ENCODE assay signal across 12 cellular contexts in genomic region chr3:159978353-159978752, GRCh38. TPM values are rescaled to one million over a fixed set of nuclear protein-coding genes. Genes with fewer than 3 reads are reported as not detected.
DNase-seq lines count a peak whose midpoint lies in the region; ATAC-seq, FAIRE-seq and TF ChIP-seq lines count a peak whose summit lies in the region.
"Had no signal": no experiment of that assay in that cellular context is flagged by ENCODE, and none has a peak within 500 bp of the region (broad histone marks: within the 10 kb centered on the region; RNA-seq: fewer than 3 reads in every experiment).

No MANE protein-coding gene starts in this region.

- TF ChIP-seq EP300 in GM12878 (IDR thresholded peaks at IDR 0.05; ENCODE audit: borderline replicate concordance in 1 of 2, control insufficient read depth in 1 of 2, low read depth in 2 of 2, low read length in 2 of 2) = no peak

- H3K36me3 Mint-ChIP-seq in nephron progenitor cell (ENCODE audit: low read depth) = no peaks in the 10 kb centered on the region

- POLR2A ChIA-PET in GM12878 (lab: Charles Lee) = interaction anchor here (0.7 kb wide), 1 partner anchor 9 kb away, joined by 3 read pairs; no protein-coding TSS in a partner anchor

- no peak for TF ChIP-seq RAD21 in GM12878 (IDR thresholded peaks at IDR 0.05; ENCODE audit: insufficient read depth, low read depth, low read length)

- H3K4me3 Mint-ChIP-seq in nephron progenitor cell = no peak overlapping the region
- H3K4me3 Mint-ChIP-seq: activated T-helper 1 cell treated with anti-CD3 and anti-CD28 coated beads, Interleukin-12 subunit alpha, Interleukin-12 subunit beta, Interleukin-2, Interleukin-4 antibody, amounts not matched to agents 30 ng/mL and 10 ng/mL and 1 ng/mL, durations not matched to agents 14 hours and 24 hours and 36 hours; T-helper 17 cell had no signal

- peaks cover 9% of the 10 kb centered on the region for H3K27me3 Mint-ChIP-seq in nephron progenitor cell (ENCODE audit: low read depth, poor library complexity)

- no peaks in the 10 kb centered on the region for H4K20me1 ChIP-seq in GM12878 (ENCODE audit: control insufficient read depth, insufficient read depth)

- in situ Hi-C loops in GM12878 (cut with MboI) = no loop called here

- DNase-seq in GM12892 (ENCODE audit: insufficient read length) = no peak
- no peak for DNase-seq in GM12878 (ENCODE audit: low read depth, low spot score)
- DNase-seq in DMS 273 treated with DMSO at 0.1 percent for 48 hours (lab: John Stamatoyannopoulos, UW) = no peak
- no peak for DNase-seq in NCI-H2196 treated with DMSO at 0.1 percent for 48 hours (lab: John Stamatoyannopoulos, UW; ENCODE audit: unreplicated experiment)
- no peak for DNase-seq in nephron progenitor cell
- no peak for DNase-seq in DMS79 treated with DMSO at 0.1 percent for 48 hours (lab: John Stamatoyannopoulos, UW)
- DNase-seq: cerebellar nuclear complex, T-helper 17 cell had no signal

- H3K4me2 ChIP-seq in GM12878 (ENCODE audit: control insufficient read depth, insufficient read depth) = no peak overlapping the region

- SMC1A ChIA-PET in GM12878 (lab: Charles Lee; ENCODE audit: uncharacterized antibody, unreplicated experiment) = interaction anchor here (1.0 to 3.9 kb wide), 9 partner anchors 9 to 95 kb away, joined by 3 to 44 read pairs (median 3); partner anchors contain the start of gene IL12A

- CTCF ChIA-PET in GM12878 (lab: Yijun Ruan, JAX) = interaction anchor here (0.6 to 9.3 kb wide), 6 partner anchors 9 to 94 kb away, joined by 3 to 75 read pairs (median 10); partner anchors contain the start of gene IL12A

- H3K27me3 ChIP-seq in GM12878 (replicated peaks in 1 of 2; ENCODE audit: control insufficient read depth in 2 of 2, insufficient read depth in 2 of 2, low read length in 1 of 2) = no peaks in the 10 kb centered on the region
- H3K27me3 ChIP-seq: suprapubic skin had no signal

- no peak for TF ChIP-seq CTCF in GM12878 (IDR thresholded peaks at IDR 0.05 in 2 of 3, conservative IDR thresholded peaks at IDR 0.05 in 1 of 3; ENCODE audit: control insufficient read depth in 2 of 3, extremely low read depth in 1 of 3, insufficient read depth in 1 of 3, low read depth in 3 of 3, low read length in 3 of 3)
- no peak for TF ChIP-seq CTCF in nephron progenitor cell (IDR thresholded peaks at IDR 0.05)

- H3K4me3 ChIP-seq in GM12878 = no peak overlapping the region
- H3K4me3 ChIP-seq: suprapubic skin had no signal

- no TSS peak for BruUV-seq in GM12878 (replicated peaks; lab: Mats Ljungman, UMichigan)

- H3K36me3 ChIP-seq in GM12878 (ENCODE audit: control insufficient read depth in 2 of 2, insufficient read depth in 2 of 2, low read length in 1 of 2) = no peaks in the 10 kb centered on the region
- H3K36me3 ChIP-seq: suprapubic skin had no signal

- H3K4me1 ChIP-seq in GM12878 (ENCODE audit: control insufficient read depth, insufficient read depth, low read length) = no peaks in the 10 kb centered on the region
- H3K4me1 ChIP-seq: suprapubic skin had no signal

- H3K9ac ChIP-seq in GM12878 (ENCODE audit: control insufficient read depth, insufficient read depth, low read length) = no peak overlapping the region

- peaks cover 7% of the 10 kb centered on the region for H3K4me1 Mint-ChIP-seq in nephron progenitor cell
- H3K4me1 Mint-ChIP-seq: T-helper 17 cell had no signal

- no peak overlapping the region for H3K27ac ChIP-seq in GM12878 (ENCODE audit: control insufficient read depth, insufficient read depth)
- H3K27ac ChIP-seq: suprapubic skin had no signal

- peak overlapping the region; percentile 61 for H2AFZ ChIP-seq in GM12878 (ENCODE audit: control insufficient read depth, low read depth, low read length)

- WGBS in GM12878 (ENCODE audit: insufficient coverage, insufficient replicate concordance, low lambda C conversion rate, missing lambda C conversion rate) = 25% methylated on average over 3 of the region's 3 CpGs

- H3K9me3 Mint-ChIP-seq in nephron progenitor cell = peaks cover 29% of the 10 kb centered on the region
- H3K9me3 Mint-ChIP-seq: activated T-helper 1 cell treated with anti-CD3 and anti-CD28 coated beads, Interleukin-12 subunit alpha, Interleukin-12 subunit beta, Interleukin-2, Interleukin-4 antibody, amounts not matched to agents 30 ng/mL and 10 ng/mL and 1 ng/mL, durations not matched to agents 14 hours and 24 hours and 36 hours had no signal

- H3K27ac Mint-ChIP-seq in nephron progenitor cell = no peak overlapping the region
- H3K27ac Mint-ChIP-seq: activated T-helper 1 cell treated with anti-CD3 and anti-CD28 coated beads, Interleukin-12 subunit alpha, Interleukin-12 subunit beta, Interleukin-2, Interleukin-4 antibody, amounts not matched to agents 30 ng/mL and 10 ng/mL and 1 ng/mL, durations not matched to agents 14 hours and 24 hours and 36 hours; T-helper 17 cell had no signal

- RAD21 ChIA-PET in GM12878 (lab: Charles Lee; ENCODE audit: unreplicated experiment) = interaction anchor here (0.8 to 1.7 kb wide), 3 partner anchors 16 to 94 kb away, joined by 3 to 4 read pairs (median 3); no protein-coding TSS in a partner anchor

- peak; percentile 5 for FAIRE-seq in GM12892 (lab: Jason Lieb, UNC)
- FAIRE-seq in GM12878 (lab: Jason Lieb, UNC) = no peak

- ATAC-seq in GM21390 (IDR thresholded peaks at IDR 0.05; ENCODE audit: unreplicated experiment) (peak; percentile 99), HG03095 (IDR thresholded peaks at IDR 0.05; ENCODE audit: unreplicated experiment) (peak; percentile 97), GM12878 (peak; percentile 92)
- ATAC-seq: T-helper 17 cell had no signal

- H3K79me2 ChIP-seq in GM12878 (ENCODE audit: control insufficient read depth, insufficient read depth, low read length) = no peaks in the 10 kb centered on the region

- intact Hi-C loops in GM12878 (cut with micrococcal nuclease; ENCODE audit: unreplicated experiment) = no loop called here

- H3K9me3 ChIP-seq in GM12878 (replicated peaks; ENCODE audit: control insufficient read depth, insufficient read depth, low read length) = no peaks in the 10 kb centered on the region; the same call in 2 of the 3 replicates
- H3K9me3 ChIP-seq: suprapubic skin had no signal

- TF ChIP-seq POLR2A in GM12892 (IDR thresholded peaks at IDR 0.05; ENCODE audit: low read depth, low read length) (no peak), GM12878 (IDR thresholded peaks at IDR 0.05; ENCODE audit: low read depth, low read length) (no peak)

TF ChIP-seq in GM12878, 131 proteins besides CTCF, POLR2A, EP300 and RAD21:
- TF ChIP-seq, protein P1, sequence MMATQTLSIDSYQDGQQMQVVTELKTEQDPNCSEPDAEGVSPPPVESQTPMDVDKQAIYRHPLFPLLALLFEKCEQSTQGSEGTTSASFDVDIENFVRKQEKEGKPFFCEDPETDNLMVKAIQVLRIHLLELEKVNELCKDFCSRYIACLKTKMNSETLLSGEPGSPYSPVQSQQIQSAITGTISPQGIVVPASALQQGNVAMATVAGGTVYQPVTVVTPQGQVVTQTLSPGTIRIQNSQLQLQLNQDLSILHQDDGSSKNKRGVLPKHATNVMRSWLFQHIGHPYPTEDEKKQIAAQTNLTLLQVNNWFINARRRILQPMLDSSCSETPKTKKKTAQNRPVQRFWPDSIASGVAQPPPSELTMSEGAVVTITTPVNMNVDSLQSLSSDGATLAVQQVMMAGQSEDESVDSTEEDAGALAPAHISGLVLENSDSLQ (IDR thresholded peaks at IDR 0.05) = peak; percentile 18; the same call in 1 of the 2 replicates
- TF ChIP-seq HCFC1 (IDR thresholded peaks at IDR 0.05; ENCODE audit: low read length) = no peak

RNA-seq across cellular contexts. Expression of gene IL12A, which starts 10.3 kb away (rescaled TPM):
- 1.7 TPM for polyA plus RNA-seq in GM12892 (2012; ENCODE audit: missing spikeins)
- total RNA-seq in GM12878 (2013; cell fraction: nucleolus; rRNA removed) = 1.2 and 5.3 TPM in 2 replicates
- total RNA-seq in GM12878 (2014; rRNA removed) (9.8 and 10.9 TPM in 2 replicates), GM12878 (2014; rRNA removed; fragmentation: Illumina TruSeq; extraction: Trizol) (3.4 and 4.4 TPM in 2 replicates), GM12878 (2021) (3.1 and 4.0 TPM in 2 replicates)
- 1.1 TPM for polyA plus RNA-seq in GM12878 (2011; ENCODE audit: low read depth)
- polyA plus RNA-seq in GM12878 (2011; rRNA removed) (0.99 and 1.8 TPM in 2 replicates), GM12878 (2014; fragmentation: Illumina TruSeq; extraction: Trizol) (3.2 and 3.8 TPM in 2 replicates), GM12878 (2014; fragmentation: Nextera tagmentation; extraction: Ambion mirVana) (1 to 10 TPM in 1 of 2 experiments, under 1 TPM in 1; 0.50 to 2.6 TPM), GM12878 (2014; rRNA removed) (6.0 and 8.4 TPM in 2 replicates), GM12878 (2016; fragmentation: Nextera tagmentation; extraction: Ambion mirVana) (1 to 10 TPM; 3.6 to 4.2 TPM)
- 0.78 and 1.5 TPM in 2 replicates for polyA plus RNA-seq in GM12878 (2011; cell fraction: cytosol; rRNA removed)
- polyA plus RNA-seq in GM12878 (2011; cell fraction: nucleus; rRNA removed) = 3.7 and 5.6 TPM in 2 replicates
- 1.8 and 2.4 TPM in 2 replicates for polyA plus RNA-seq in GM12878 (2012)
- polyA minus RNA-seq in GM12878 (2011; rRNA and poly(A)+ RNA removed) = 0.29 and 0.62 TPM in 2 replicates
- polyA minus RNA-seq in GM12878 (2011; cell fraction: cytosol; rRNA and poly(A)+ RNA removed) = 1.2 TPM in 1 of 2 replicates, not detected in the other
- 0.67 and 0.97 TPM in 2 replicates for polyA minus RNA-seq in GM12878 (2011; cell fraction: nucleus; rRNA and poly(A)+ RNA removed)
